In genomic region chr17:69729937-69730336, GRCh38 we compare ENCODE assay signal across 22 cellular contexts.
DNase-seq lines count a peak whose midpoint lies in the region; ATAC-seq and TF ChIP-seq lines count a peak whose summit lies in the region.
"Had no signal": no experiment of that assay in that cellular context is flagged by ENCODE, and none has a peak within 500 bp of the region (broad histone marks: within the 10 kb centered on the region; RNA-seq: fewer than 3 reads in every experiment).

No MANE protein-coding gene starts in this region.

- H3K27ac Mint-ChIP-seq in type B pancreatic cell, result no peak overlapping the region
- H3K27ac Mint-ChIP-seq: stimulated activated naive B cell treated with anti-CD40 and anti-IgM and Interleukin-4, amounts not matched to agents 10 μg/mL and 1 μg/mL and 100 μg/mL, for 72 hours; T-helper 17 cell had no signal

- peaks cover 42% of the 10 kb centered on the region for H3K4me1 ChIP-seq in GM23248 (ENCODE audit: insufficient read depth)
- H3K4me1 ChIP-seq: upper lobe of left lung had no signal

- peaks cover 4% of the 10 kb centered on the region for H3K9me3 Mint-ChIP-seq in type B pancreatic cell
- H3K9me3 Mint-ChIP-seq: neural crest cell; stimulated activated naive B cell treated with anti-CD40 and anti-IgM and Interleukin-4, amounts not matched to agents 10 μg/mL and 1 μg/mL and 100 μg/mL, for 72 hours had no signal

- no peaks in the 10 kb centered on the region for H3K79me2 ChIP-seq in GM23248 (ENCODE audit: insufficient read depth)

- no peak overlapping the region for H2AFZ ChIP-seq in GM23248

- ATAC-seq in GM19467 (IDR thresholded peaks at IDR 0.05; ENCODE audit: unreplicated experiment) (no peak), GM18519 (IDR thresholded peaks at IDR 0.05; ENCODE audit: low FRiP score, unreplicated experiment) (no peak)
- ATAC-seq: stimulated activated naive B cell treated with anti-CD40 and anti-IgM and Interleukin-4, amounts not matched to agents 10 μg/mL and 1 μg/mL and 100 μg/mL, for 72 hours; T-helper 17 cell had no signal

- H3K4me2 ChIP-seq in GM23248 (ENCODE audit: unreplicated experiment), result no peak overlapping the region
- H3K4me2 ChIP-seq: BLaER1 had no signal

- DNase-seq in GM23248 (peak; percentile 54), MV-4-11 (lab: John Stamatoyannopoulos, UW) (peak; percentile 40), choroid plexus epithelial cell (ENCODE audit: low read depth) (peak; percentile 85), kidney tubule cell (ENCODE audit: low spot score) (peak; percentile 90), type B pancreatic cell (ENCODE audit: extremely low spot score, unreplicated experiment) (no peak)
- DNase-seq in activated naive CD4-positive, alpha-beta T cell (lab: John Stamatoyannopoulos, UW), result no peak
- DNase-seq: activated CD4-positive, CD25-positive, alpha-beta regulatory T cell; activated effector memory CD4-positive, alpha-beta T cell treated with anti-CD3 and anti-CD28 coated beads, Interleukin-2, amount 50 U/mL, for 16 hours; dorsolateral prefrontal cortex; hippocampal formation; Karpas-422; kidney glomerular epithelial cell; NCI-H1694 treated with DMSO at 0.1 percent for 48 hours; SHP77; stimulated activated naive B cell treated with anti-CD40 and anti-IgM and Interleukin-4, amounts not matched to agents 10 μg/mL and 1 μg/mL and 100 μg/mL, for 72 hours; T-helper 17 cell; upper lobe of left lung had no signal

- H3K4me1 Mint-ChIP-seq in type B pancreatic cell (ENCODE audit: unreplicated experiment), result peaks cover 3% of the 10 kb centered on the region
- H3K4me1 Mint-ChIP-seq: stimulated activated naive B cell treated with anti-CD40 and anti-IgM and Interleukin-4, amounts not matched to agents 10 μg/mL and 1 μg/mL and 100 μg/mL, for 72 hours; T-helper 17 cell had no signal

- in situ Hi-C loops in GM23248 (cut with MboI), result no loop called here

- no peak for TF ChIP-seq CTCF in choroid plexus epithelial cell (conservative IDR thresholded peaks at IDR 0.05; ENCODE audit: low read depth, low read length)
- no peak for TF ChIP-seq CTCF in type B pancreatic cell (conservative IDR thresholded peaks at IDR 0.05)

- no peaks in the 10 kb centered on the region for H3K9me2 ChIP-seq in GM23248 (ENCODE audit: insufficient read depth)

- H3K27me3 Mint-ChIP-seq in type B pancreatic cell, result no peaks in the 10 kb centered on the region
- H3K27me3 Mint-ChIP-seq: stimulated activated naive B cell treated with anti-CD40 and anti-IgM and Interleukin-4, amounts not matched to agents 10 μg/mL and 1 μg/mL and 100 μg/mL, for 72 hours had no signal

- H3K36me3 ChIP-seq in GM23248 (ENCODE audit: low read depth), result no peaks in the 10 kb centered on the region
- H3K36me3 ChIP-seq: ascending aorta, BLaER1, upper lobe of left lung had no signal

- no peak overlapping the region for H3K9ac ChIP-seq in GM23248
- H3K9ac ChIP-seq: BLaER1 had no signal

- no peaks in the 10 kb centered on the region for H3K36me3 Mint-ChIP-seq in type B pancreatic cell
- H3K36me3 Mint-ChIP-seq: stimulated activated naive B cell treated with anti-CD40 and anti-IgM and Interleukin-4, amounts not matched to agents 10 μg/mL and 1 μg/mL and 100 μg/mL, for 72 hours had no signal

- H3K4me3 Mint-ChIP-seq in type B pancreatic cell, result no peak overlapping the region
- H3K4me3 Mint-ChIP-seq: neural crest cell; stimulated activated naive B cell treated with anti-CD40 and anti-IgM and Interleukin-4, amounts not matched to agents 10 μg/mL and 1 μg/mL and 100 μg/mL, for 72 hours; T-helper 17 cell had no signal

- H3K27me3 ChIP-seq in GM23248 (replicated peaks; ENCODE audit: insufficient read depth), result no peaks in the 10 kb centered on the region
- H3K27me3 ChIP-seq: ascending aorta, BLaER1, dorsolateral prefrontal cortex, upper lobe of left lung had no signal

- no peaks in the 10 kb centered on the region for H4K20me1 ChIP-seq in GM23248 (ENCODE audit: insufficient read depth)
- H4K20me1 ChIP-seq: BLaER1 had no signal

- no peak overlapping the region for H3K27ac ChIP-seq in GM23248
- H3K27ac ChIP-seq: ascending aorta, BLaER1, dorsolateral prefrontal cortex, upper lobe of left lung had no signal

- H3K9me3 ChIP-seq in GM23248 (ENCODE audit: low read depth), result no peaks in the 10 kb centered on the region
- H3K9me3 ChIP-seq: ascending aorta, BLaER1, upper lobe of left lung had no signal

- H3K4me3 ChIP-seq in GM23248 (no peak overlapping the region), choroid plexus epithelial cell (ENCODE audit: low read depth, low read length) (no peak overlapping the region)
- H3K4me3 ChIP-seq: ascending aorta, BLaER1, dorsolateral prefrontal cortex, upper lobe of left lung had no signal

- H3F3A ChIP-seq in GM23248 (ENCODE audit: insufficient read depth), result peaks cover 39% of the 10 kb centered on the region; the same call in 1 of the 2 replicates

Comparison
In these comparisons a context has a peak if more than half of its experiments do, and no peak if none do; other contexts are left out.
1. DNase-seq: peak in GM23248 (single experiment), MV-4-11 (single experiment), choroid plexus epithelial cell (single experiment) and kidney tubule cell (single experiment); none in activated naive CD4-positive, alpha-beta T cell (0 of 4) and type B pancreatic cell (single experiment).